Comparison of ENCODE assay signal across 24 cellular contexts in the genomic region with DNA sequence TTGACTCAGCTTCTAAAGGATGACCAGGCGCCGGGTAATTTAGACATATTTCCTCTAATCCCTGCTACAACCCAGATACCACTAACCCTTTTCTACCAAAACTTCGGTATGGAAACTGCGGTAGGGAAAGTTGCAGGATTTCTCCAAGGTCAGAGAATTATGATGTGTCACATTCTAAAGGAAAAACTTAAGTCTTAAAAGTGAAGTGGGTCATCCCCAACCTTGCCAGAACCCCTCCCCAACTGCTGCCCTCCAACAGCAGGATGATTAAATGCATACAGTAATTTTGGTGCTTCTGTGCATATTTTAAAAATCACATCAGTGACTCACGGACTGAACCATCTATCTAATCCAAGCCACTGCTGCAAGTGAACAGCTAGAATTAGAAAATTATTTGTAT. TPM values are rescaled to one million over a fixed set of nuclear protein-coding genes. Genes with fewer than 3 reads are reported as not detected.
A peak's percentile ranks its signal among the peaks of the same experiment; 100 is the strongest.
DNase-seq lines count a peak whose midpoint lies in the region; ATAC-seq and TF ChIP-seq lines count a peak whose summit lies in the region.
"Had no signal": no experiment of that assay in that cellular context is flagged by ENCODE, and none has a peak within 500 bp of the region (broad histone marks: within the 10 kb centered on the region; RNA-seq: fewer than 3 reads in every experiment).

No MANE protein-coding gene starts in this region.

- H3K4me3 ChIP-seq in AG10803 (ENCODE audit: low read length) (no peak overlapping the region), MG63 (no peak overlapping the region), fibroblast of mammary gland (ENCODE audit: control insufficient read depth, low read depth, low read length) (no peak overlapping the region), gastrocnemius medialis (no peak overlapping the region), A673 (ENCODE audit: low read depth, low read length, poor library complexity, severe bottlenecking) (no peak overlapping the region)
- H3K4me3 ChIP-seq: K562, uterus had no signal

- H3K36me3 ChIP-seq in MG63: peaks cover 10% of the 10 kb centered on the region
- no peaks in the 10 kb centered on the region for H3K36me3 ChIP-seq in gastrocnemius medialis
- H3K36me3 ChIP-seq in A673 (ENCODE audit: insufficient read depth, low read length, poor library complexity, severe bottlenecking): no peaks in the 10 kb centered on the region
- H3K36me3 ChIP-seq: uterus had no signal

- TF ChIP-seq CTCF in AG10803 (conservative IDR thresholded peaks at IDR 0.05; ENCODE audit: low read length): no peak
- TF ChIP-seq CTCF in fibroblast of mammary gland (conservative IDR thresholded peaks at IDR 0.05; ENCODE audit: control insufficient read depth, insufficient read depth, low read depth, low read length): no peak
- no peak for TF ChIP-seq CTCF in gastrocnemius medialis (IDR thresholded peaks at IDR 0.05 in 4 of 5, conservative IDR thresholded peaks at IDR 0.05 in 1 of 5)
- no peak for TF ChIP-seq CTCF in A673 (conservative IDR thresholded peaks at IDR 0.05; ENCODE audit: low read depth, low read length)

- in situ Hi-C loops in gastrocnemius medialis (cut with MboI; ENCODE audit: low sequenced_read_pairs in 4 of 4): no loop called here

- CTCF ChIA-PET in A673 (lab: Charles Lee): no interaction called here

- H3K27me3 ChIP-seq in MG63: no peaks in the 10 kb centered on the region
- H3K27me3 ChIP-seq in gastrocnemius medialis: no peaks in the 10 kb centered on the region
- no peaks in the 10 kb centered on the region for H3K27me3 ChIP-seq in A673 (replicated peaks; ENCODE audit: insufficient read depth, low read depth, low read length, poor library complexity)
- H3K27me3 ChIP-seq: neutrophil, uterus had no signal

- no TSS peak for BruUV-seq in A673 (replicated peaks; lab: Mats Ljungman, UMichigan)

- peak overlapping the region in 3 of 4 donors; percentile 9 to 51 (median 12) for H3K27ac ChIP-seq in gastrocnemius medialis
- no peak overlapping the region for H3K27ac ChIP-seq in A673 (ENCODE audit: low read depth, low read length, poor library complexity, severe bottlenecking)
- H3K27ac ChIP-seq: neutrophil, VCaP had no signal

- ATAC-seq in gastrocnemius medialis (no peak), left colon (no peak), GM21717 (IDR thresholded peaks at IDR 0.05; ENCODE audit: unreplicated experiment) (no peak), GM18873 (IDR thresholded peaks at IDR 0.05; ENCODE audit: low FRiP score, unreplicated experiment) (no peak)
- ATAC-seq: HCT116; K562; stimulated activated naive CD8-positive, alpha-beta T cell treated with anti-CD3 and anti-CD28 coated beads, Interleukin-15, amount 100 ng/mL, for 72 hours had no signal

- intact Hi-C loops in gastrocnemius medialis (cut with DNase I; ENCODE audit: low total_unique reads): no loop called here
- intact Hi-C loops in A673 (cut with micrococcal nuclease; ENCODE audit: unreplicated experiment): no loop called here
- intact Hi-C loops in left colon (cut with DNase I, micrococcal nuclease): no loop called here

- DNase-seq in AG10803 (ENCODE audit: low read depth) (peak; percentile 77), MG63 (peak; percentile 82), fibroblast of mammary gland (ENCODE audit: low read depth) (peak; percentile 75), gastrocnemius medialis (no peak), A673 (ENCODE audit: low spot score) (no peak), left colon (no peak)
- DNase-seq: activated CD4-positive, alpha-beta memory T cell treated with anti-CD3 and anti-CD28 coated beads, Interleukin-2, amount 10 ng/mL, durations not matched to agents 7 days and 5 days; activated T-cell treated with anti-CD3 and anti-CD28 coated beads, Interleukin-2, amount 50 U/mL, for 24 hours; effector CD8-positive, alpha-beta T cell; NCI-H1048; NCI-H2081 treated with DMSO at 0.1 percent for 48 hours; NCI-H526; SHP77 treated with DMSO at 0.1 percent for 48 hours; stimulated activated CD4-positive, alpha-beta T cell treated with anti-CD3 and anti-CD28 coated beads, Interleukin-1b, Interleukin-23, amount 100 ng/mL, for 48 hours; stimulated activated naive CD8-positive, alpha-beta T cell treated with anti-CD3 and anti-CD28 coated beads, Interleukin-15, amount 100 ng/mL, for 72 hours; uterus had no signal

- TF ChIP-seq POLR2A in gastrocnemius medialis (IDR thresholded peaks at IDR 0.05): no peak

- peaks cover 64 to 79% of the 10 kb centered on the region in 2 donors for H3K4me1 ChIP-seq in gastrocnemius medialis
- no peaks in the 10 kb centered on the region for H3K4me1 ChIP-seq in A673 (ENCODE audit: insufficient read depth, low read length, poor library complexity, severe bottlenecking)

- H3K9me3 ChIP-seq in MG63 (no peaks in the 10 kb centered on the region), gastrocnemius medialis (no peaks in the 10 kb centered on the region), A673 (ENCODE audit: low read depth, low read length, poor library complexity, severe bottlenecking) (no peaks in the 10 kb centered on the region)
- H3K9me3 ChIP-seq: neutrophil, uterus had no signal

- POLR2A ChIA-PET in A673 (lab: Charles Lee; ENCODE audit: low non-redundant PET): no interaction called here

RNA-seq across cellular contexts. Expression of a gene that starts 52.7 kb away (rescaled TPM):
- total RNA-seq in MG63 (2014; rRNA removed; shearing (Covaris generic); ENCODE audit: low replicate concordance): 27.5 and 33.1 TPM in 2 replicates
- total RNA-seq in gastrocnemius medialis (10 to 100 TPM; 40.4 to 88.6 (median 61.1) TPM), A673 (2021) (0.41 TPM in 1 of 2 replicates, not detected in the other), left colon (10 to 100 TPM; 13.8 to 16.1 TPM)
- total RNA-seq: B cell, OCI-LY7 had no signal

Comparison
In these comparisons a context has a peak if more than half of its experiments do, and no peak if none do; other contexts are left out.
1. DNase-seq: peak in AG10803 (single experiment), MG63 (single experiment) and fibroblast of mammary gland (single experiment); none in gastrocnemius medialis (0 of 2), A673 (single experiment) and left colon (0 of 2).
2. RNA of a gene that starts 52.7 kb away (total RNA-seq): 40.4 to 88.6 TPM in gastrocnemius medialis, 27.5 to 33.1 TPM in MG63 and 13.8 to 16.1 TPM in left colon; 0.41 TPM in A673; every median in the first group is over 10 times any median in the second.